ENCODE assay signal across 23 cellular contexts in genomic region chr2:105188343-105188742, GRCh38. TPM values are rescaled to one million over a fixed set of nuclear protein-coding genes. Genes with fewer than 3 reads are reported as not detected.
DNase-seq lines count a peak whose midpoint lies in the region; ATAC-seq, FAIRE-seq and TF ChIP-seq lines count a peak whose summit lies in the region.
"Had no signal": no experiment of that assay in that cellular context is flagged by ENCODE, and none has a peak within 500 bp of the region (broad histone marks: within the 10 kb centered on the region; RNA-seq: fewer than 3 reads in every experiment).

No MANE protein-coding gene starts in this region.

- peaks cover 10% of the 10 kb centered on the region for H3K4me1 Mint-ChIP-seq in activated T-cell treated with anti-CD3 and anti-CD28 coated beads, Interleukin-2, amount 50 U/mL, for 72 hours (ENCODE audit: low read depth)
- no peaks in the 10 kb centered on the region for H3K4me1 Mint-ChIP-seq in activated T-cell treated with anti-CD3 and anti-CD28 coated beads, Interleukin-2, amount 50 U/mL, for 24 hours (ENCODE audit: low read depth)

- H3K36me3 ChIP-seq in trophoblast cell (ENCODE audit: control insufficient read depth in 1 of 2, insufficient read depth in 2 of 2, low read length in 2 of 2): no peaks in the 10 kb centered on the region
- H3K36me3 ChIP-seq: BLaER1, SJCRH30, spleen had no signal

- DNase-seq in activated T-cell treated with anti-CD3 and anti-CD28 coated beads, Interleukin-2, amount 50 U/mL, for 72 hours: peak; percentile 25 to 46
- no peak for DNase-seq in activated T-cell treated with anti-CD3 and anti-CD28 coated beads, Interleukin-2, amount 50 U/mL, for 24 hours
- no peak for DNase-seq in trophoblast cell
- no peak for DNase-seq in NCI-H82 (lab: John Stamatoyannopoulos, UW)
- no peak for DNase-seq in GM12891 (ENCODE audit: insufficient read length, low spot score)
- no peak for DNase-seq in NCI-H2171 treated with DMSO at 0.1 percent for 48 hours (lab: John Stamatoyannopoulos, UW)
- DNase-seq: GDM1, GOT3, nucleus accumbens, SJCRH30, spleen had no signal

- H3K27me3 Mint-ChIP-seq in activated T-cell treated with anti-CD3 and anti-CD28 coated beads, Interleukin-2, amount 50 U/mL, for 72 hours (ENCODE audit: low read depth): peaks cover 26% of the 10 kb centered on the region
- peaks cover 38% of the 10 kb centered on the region for H3K27me3 Mint-ChIP-seq in activated T-cell treated with anti-CD3 and anti-CD28 coated beads, Interleukin-2, amount 50 U/mL, for 24 hours
- H3K27me3 Mint-ChIP-seq: dendritic cell treated with granulocyte-macrophage colony-stimulating factor and Interleukin-4, amounts not matched to agents 40 ng/mL and 50 ng/mL, for 4 days had no signal

- no peak for FAIRE-seq in GM12891 (lab: Jason Lieb, UNC)
- FAIRE-seq: D721Med, endothelial cell of umbilical vein, islet of Langerhans had no signal

- H3K14ac ChIP-seq in trophoblast cell (ENCODE audit: low read length): no peak overlapping the region

- no peak overlapping the region for H2BK5ac ChIP-seq in trophoblast cell (ENCODE audit: low read depth, low read length, poor library complexity)

- H4K12ac ChIP-seq in trophoblast cell (ENCODE audit: low read depth, low read length): no peak overlapping the region

- no peaks in the 10 kb centered on the region for H3K9me3 ChIP-seq in trophoblast cell (ENCODE audit: insufficient read depth, low read depth, low read length)
- H3K9me3 ChIP-seq: SJCRH30 had no signal

- TF ChIP-seq POLR2A in GM12891 (IDR thresholded peaks at IDR 0.05; ENCODE audit: low read depth, low read length): no peak

- no peak overlapping the region for H2BK12ac ChIP-seq in trophoblast cell (ENCODE audit: low read length)

- H3K18ac ChIP-seq in trophoblast cell (ENCODE audit: low read length): no peak overlapping the region

- H3K4me3 Mint-ChIP-seq in activated T-cell treated with anti-CD3 and anti-CD28 coated beads, Interleukin-2, amount 50 U/mL, for 72 hours: no peak overlapping the region
- H3K4me3 Mint-ChIP-seq in activated T-cell treated with anti-CD3 and anti-CD28 coated beads, Interleukin-2, amount 50 U/mL, for 24 hours: no peak overlapping the region
- H3K4me3 Mint-ChIP-seq: dendritic cell treated with granulocyte-macrophage colony-stimulating factor and Interleukin-4, amounts not matched to agents 40 ng/mL and 50 ng/mL, for 4 days had no signal

- peak overlapping the region; percentile 91 for H2AK5ac ChIP-seq in trophoblast cell (ENCODE audit: low read length)

- peaks cover 2% of the 10 kb centered on the region for H3K79me1 ChIP-seq in trophoblast cell (ENCODE audit: low read length)

- peaks cover 2 to 5% of the 10 kb centered on the region in 2 donors for H3K36me3 Mint-ChIP-seq in activated T-cell treated with anti-CD3 and anti-CD28 coated beads, Interleukin-2, amount 50 U/mL, for 72 hours (ENCODE audit: insufficient read depth in 2 of 2)
- H3K36me3 Mint-ChIP-seq in activated T-cell treated with anti-CD3 and anti-CD28 coated beads, Interleukin-2, amount 50 U/mL, for 24 hours (ENCODE audit: low read depth): no peaks in the 10 kb centered on the region

- no peak overlapping the region for H3K27ac ChIP-seq in trophoblast cell (ENCODE audit: low read depth, low read length)
- H3K27ac ChIP-seq: BLaER1, SJCRH30, spleen had no signal

- H4K8ac ChIP-seq in trophoblast cell (ENCODE audit: low read depth, low read length): no peak overlapping the region

- no peak overlapping the region for H3K4ac ChIP-seq in trophoblast cell (ENCODE audit: low read depth, low read length)

- no peaks in the 10 kb centered on the region for H3K27me3 ChIP-seq in trophoblast cell (ENCODE audit: insufficient read depth, low read length)
- H3K27me3 ChIP-seq: BLaER1 had no signal

- H3K27ac Mint-ChIP-seq in activated T-cell treated with anti-CD3 and anti-CD28 coated beads, Interleukin-2, amount 50 U/mL, for 72 hours: no peak overlapping the region
- H3K27ac Mint-ChIP-seq in activated T-cell treated with anti-CD3 and anti-CD28 coated beads, Interleukin-2, amount 50 U/mL, for 24 hours: no peak overlapping the region
- H3K27ac Mint-ChIP-seq: dendritic cell treated with granulocyte-macrophage colony-stimulating factor and Interleukin-4, amounts not matched to agents 40 ng/mL and 50 ng/mL, for 4 days had no signal

- no CpG with 5 or more reads among the region's 4 CpGs for WGBS in trophoblast cell (ENCODE audit: extremely low coverage, insufficient coverage, insufficient read length)

- peak; percentile 96 to 98 for ATAC-seq in activated T-cell treated with anti-CD3 and anti-CD28 coated beads, Interleukin-2, amount 50 U/mL, for 72 hours (replicated peaks in 1 of 2)
- ATAC-seq in HG02798 (IDR thresholded peaks at IDR 0.05; ENCODE audit: poor library complexity, unreplicated experiment): peak; percentile 57
- peak; percentile 58 for ATAC-seq in HG03521 (IDR thresholded peaks at IDR 0.05; ENCODE audit: unreplicated experiment)

- no peak overlapping the region for H3K4me2 ChIP-seq in trophoblast cell (ENCODE audit: low read length)
- H3K4me2 ChIP-seq: BLaER1 had no signal

- H3K4me1 ChIP-seq in trophoblast cell (ENCODE audit: control insufficient read depth in 1 of 2, insufficient read depth in 2 of 2, low read length in 2 of 2): peaks cover 6 to 12% of the 10 kb centered on the region in 2 experiments
- H3K4me1 ChIP-seq: BLaER1, SJCRH30, spleen had no signal

- no peak overlapping the region for H4K91ac ChIP-seq in trophoblast cell (ENCODE audit: low read depth, low read length)

- H3K23ac ChIP-seq in trophoblast cell (ENCODE audit: low read length): no peak overlapping the region

- no peak overlapping the region for H2AFZ ChIP-seq in trophoblast cell (ENCODE audit: insufficient read depth, low read length, poor library complexity)

- H3K9ac ChIP-seq in trophoblast cell (ENCODE audit: low read length): no peak overlapping the region
- H3K9ac ChIP-seq: BLaER1 had no signal

- no peak overlapping the region for H2BK120ac ChIP-seq in trophoblast cell (ENCODE audit: insufficient read depth, low read length, poor library complexity)

- peaks cover 7 to 9% of the 10 kb centered on the region in 2 donors for H3K9me3 Mint-ChIP-seq in activated T-cell treated with anti-CD3 and anti-CD28 coated beads, Interleukin-2, amount 50 U/mL, for 72 hours
- H3K9me3 Mint-ChIP-seq in activated T-cell treated with anti-CD3 and anti-CD28 coated beads, Interleukin-2, amount 50 U/mL, for 24 hours: peaks cover 8% of the 10 kb centered on the region

- H3K79me2 ChIP-seq in trophoblast cell (ENCODE audit: control insufficient read depth, insufficient read depth, low read length, poor library complexity): peaks cover 2% of the 10 kb centered on the region

- no peak overlapping the region for H3K4me3 ChIP-seq in trophoblast cell (ENCODE audit: low read depth, low read length)
- H3K4me3 ChIP-seq: BLaER1, SJCRH30, spleen had no signal

TF ChIP-seq in GM12891, 5 proteins besides CTCF, POLR2A, EP300 and RAD21:
- TF ChIP-seq POLR2AphosphoS5 (IDR thresholded peaks at IDR 0.05; ENCODE audit: low read depth, low read length) (no peak), PAX5 (IDR thresholded peaks at IDR 0.05; ENCODE audit: insufficient read depth, low read length, severe bottlenecking) (no peak), POU2F2 (IDR thresholded peaks at IDR 0.05; ENCODE audit: low read depth, low read length) (no peak), TAF1 (IDR thresholded peaks at IDR 0.05; ENCODE audit: low read depth, low read length) (no peak), SPI1 (IDR thresholded peaks at IDR 0.05; ENCODE audit: low read depth, low read length) (no peak)

RNA-seq across cellular contexts. Expression of gene GPR45, which starts 53.2 kb away (rescaled TPM):
- not detected for total RNA-seq in activated T-cell treated with anti-CD3 and anti-CD28 coated beads, Interleukin-2, amount 50 U/mL, for 72 hours
- polyA plus RNA-seq in trophoblast cell (2013): 0.05 and 0.11 TPM in 2 replicates
- polyA plus RNA-seq in GM12891 (2012; ENCODE audit: low read depth, missing spikeins): not detected
- total RNA-seq: A673; activated CD8-positive, alpha-beta memory T cell treated with anti-CD3 and anti-CD28 coated beads for 36 hours; endothelial cell of umbilical vein; lung microvascular endothelial cell; renal cortical epithelial cell; spleen had no signal
- polyA plus RNA-seq: adipose tissue, endothelial cell of umbilical vein, spleen had no signal

Comparison
In these comparisons a context has a peak if more than half of its experiments do, and no peak if none do; other contexts are left out.
1. DNase-seq: peak in activated T-cell treated with anti-CD3 and anti-CD28 coated beads, Interleukin-2, amount 50 U/mL, for 72 hours (2 of 2); none in activated T-cell treated with anti-CD3 and anti-CD28 coated beads, Interleukin-2, amount 50 U/mL, for 24 hours (single experiment), trophoblast cell (0 of 2), NCI-H82 (single experiment), GM12891 (single experiment) and NCI-H2171 treated with DMSO at 0.1 percent for 48 hours (single experiment).
2. Peak in every context shown above with its lines, with median percentiles within 50 percentile points of each other: ATAC-seq.